ENCODE assay signal across 17 cellular contexts in genomic region chr6:88276331-88276730, GRCh38.
DNase-seq lines count a peak whose midpoint lies in the region; ATAC-seq and TF ChIP-seq lines count a peak whose summit lies in the region.
"Had no signal": no experiment of that assay in that cellular context is flagged by ENCODE, and none has a peak within 500 bp of the region (broad histone marks: within the 10 kb centered on the region; RNA-seq: fewer than 3 reads in every experiment).

No MANE protein-coding gene starts in this region.

- peak overlapping the region; percentile 71 for H3K14ac ChIP-seq in neuronal stem cell (ENCODE audit: low read length)

- no peak overlapping the region for H3K4ac ChIP-seq in neuronal stem cell (ENCODE audit: low read length)

- no peak overlapping the region for H2BK120ac ChIP-seq in neuronal stem cell (ENCODE audit: low read depth, low read length)

- H3K27ac ChIP-seq in neuronal stem cell (replicated peaks; ENCODE audit: low read length): no peak overlapping the region
- H3K27ac ChIP-seq: BLaER1 had no signal

- H3K36me3 ChIP-seq in neuronal stem cell (replicated peaks in 1 of 2; ENCODE audit: control insufficient read depth in 2 of 2, insufficient read depth in 2 of 2, low read length in 2 of 2): peaks cover 0 to 3% of the 10 kb centered on the region in 2 donors
- H3K36me3 ChIP-seq: BE2C, BLaER1 had no signal

- no peak overlapping the region for H3K4me2 ChIP-seq in neuronal stem cell (ENCODE audit: insufficient read depth, low read length, poor library complexity, severe bottlenecking)
- H3K4me2 ChIP-seq: BLaER1 had no signal

- H2BK12ac ChIP-seq in neuronal stem cell (ENCODE audit: low read length): peak overlapping the region; percentile 41

- H3K79me1 ChIP-seq in neuronal stem cell (ENCODE audit: low read depth, low read length): peaks cover 3% of the 10 kb centered on the region

- no peak overlapping the region for H3K27ac Mint-ChIP-seq in stimulated activated naive CD8-positive, alpha-beta T cell treated with anti-CD3 and anti-CD28 coated beads, Interleukin-15, amount 100 ng/mL, for 72 hours
- no peak overlapping the region for H3K27ac Mint-ChIP-seq in Calu3 (ENCODE audit: unreplicated experiment)
- H3K27ac Mint-ChIP-seq: CD4-positive, alpha-beta memory T cell; CD4-positive, CD25-positive, alpha-beta regulatory T cell; CD8-positive, alpha-beta memory T cell had no signal

- peak overlapping the region; percentile 65 for H3K23ac ChIP-seq in neuronal stem cell (ENCODE audit: low read depth, low read length, poor library complexity)

- H4K91ac ChIP-seq in neuronal stem cell (ENCODE audit: low read depth, low read length, poor library complexity): peak overlapping the region; percentile 64

- H3K27me3 Mint-ChIP-seq in stimulated activated naive CD8-positive, alpha-beta T cell treated with anti-CD3 and anti-CD28 coated beads, Interleukin-15, amount 100 ng/mL, for 72 hours: no peaks in the 10 kb centered on the region
- H3K27me3 Mint-ChIP-seq in Calu3 (ENCODE audit: unreplicated experiment): peaks cover 9% of the 10 kb centered on the region
- H3K27me3 Mint-ChIP-seq: CD4-positive, alpha-beta memory T cell had no signal

- H4K8ac ChIP-seq in neuronal stem cell (ENCODE audit: low read depth, low read length): no peak overlapping the region

- H3K18ac ChIP-seq in neuronal stem cell (ENCODE audit: low read length): peak overlapping the region; percentile 80

- peak; percentile 35 for ATAC-seq in stimulated activated naive CD8-positive, alpha-beta T cell treated with anti-CD3 and anti-CD28 coated beads, Interleukin-15, amount 100 ng/mL, for 72 hours
- ATAC-seq in stimulated activated naive CD8-positive, alpha-beta T cell treated with anti-CD3 and anti-CD28 coated beads, Interleukin-15, Interleukin-2, amounts not matched to agents 100 U/mL and 50 U/mL, for 24 hours: no peak

- no peaks in the 10 kb centered on the region for H3K9me3 Mint-ChIP-seq in stimulated activated naive CD8-positive, alpha-beta T cell treated with anti-CD3 and anti-CD28 coated beads, Interleukin-15, amount 100 ng/mL, for 72 hours
- peaks cover 5% of the 10 kb centered on the region for H3K9me3 Mint-ChIP-seq in Calu3 (ENCODE audit: low read depth, unreplicated experiment)

- no peaks in the 10 kb centered on the region for H3K27me3 ChIP-seq in neuronal stem cell (ENCODE audit: control insufficient read depth in 3 of 3, insufficient read depth in 3 of 3, low read depth in 1 of 3, low read length in 3 of 3)
- H3K27me3 ChIP-seq: BE2C, BLaER1 had no signal

- peak overlapping the region; percentile 92 for H2BK15ac ChIP-seq in neuronal stem cell (ENCODE audit: low read length)

- peak overlapping the region; percentile 74 for H2AK5ac ChIP-seq in neuronal stem cell (ENCODE audit: low read depth, low read length)

- TF ChIP-seq CTCF in Calu3 (IDR thresholded peaks at IDR 0.05; ENCODE audit: unreplicated experiment): no peak

- peak overlapping the region; percentile 70 for H3K9ac ChIP-seq in neuronal stem cell (ENCODE audit: low read depth, low read length, poor library complexity)
- H3K9ac ChIP-seq: BLaER1 had no signal

- DNase-seq in stimulated activated naive CD8-positive, alpha-beta T cell treated with anti-CD3 and anti-CD28 coated beads, Interleukin-15, amount 100 ng/mL, for 72 hours: no peak
- no peak for DNase-seq in stimulated activated naive CD8-positive, alpha-beta T cell treated with anti-CD3 and anti-CD28 coated beads, Interleukin-15, Interleukin-2, amounts not matched to agents 100 U/mL and 50 U/mL, for 24 hours
- DNase-seq in neuronal stem cell (ENCODE audit: low spot score) (no peak), amygdala (lab: John Stamatoyannopoulos, UW) (no peak), Calu3 (no peak)
- DNase-seq: 8988T; ACHN; BE2C; C1 segment of cervical spinal cord; CD4-positive, alpha-beta memory T cell; CD4-positive, CD25-positive, alpha-beta regulatory T cell; CD8-positive, alpha-beta memory T cell; COR-L47; DMS79 treated with DMSO at 0.1 percent for 48 hours; GF-D8 had no signal

- H3K9me3 ChIP-seq in neuronal stem cell (replicated peaks in 1 of 2; ENCODE audit: control insufficient read depth in 2 of 2, insufficient read depth in 1 of 2, low read depth in 1 of 2, low read length in 2 of 2): peaks cover 0 to 5% of the 10 kb centered on the region in 2 donors
- H3K9me3 ChIP-seq: BE2C, BLaER1 had no signal

- H2BK5ac ChIP-seq in neuronal stem cell (ENCODE audit: low read length): no peak overlapping the region

- no CpG with 5 or more reads among the region's 14 CpGs for WGBS in neuronal stem cell (ENCODE audit: extremely low coverage in 2 of 2, insufficient read length in 2 of 2, insufficient replicate concordance in 1 of 2), 2 donors

- no peaks in the 10 kb centered on the region for H3K36me3 Mint-ChIP-seq in Calu3 (ENCODE audit: insufficient read depth, unreplicated experiment)
- H3K36me3 Mint-ChIP-seq: CD4-positive, alpha-beta memory T cell; CD4-positive, CD25-positive, alpha-beta regulatory T cell; CD8-positive, alpha-beta memory T cell had no signal

- no peaks in the 10 kb centered on the region for H3K4me1 ChIP-seq in neuronal stem cell (ENCODE audit: control insufficient read depth in 2 of 2, insufficient read depth in 1 of 2, low read depth in 1 of 2, low read length in 2 of 2)
- H3K4me1 ChIP-seq: BE2C, BLaER1 had no signal

- no peak overlapping the region for H3K4me3 Mint-ChIP-seq in stimulated activated naive CD8-positive, alpha-beta T cell treated with anti-CD3 and anti-CD28 coated beads, Interleukin-15, amount 100 ng/mL, for 72 hours
- no peak overlapping the region for H3K4me3 Mint-ChIP-seq in Calu3 (ENCODE audit: low read depth, unreplicated experiment)
- H3K4me3 Mint-ChIP-seq: CD14-positive monocyte; CD4-positive, alpha-beta memory T cell; CD4-positive, CD25-positive, alpha-beta regulatory T cell; CD8-positive, alpha-beta memory T cell had no signal

- no peak overlapping the region for H2AFZ ChIP-seq in neuronal stem cell (ENCODE audit: low read length)

- intact Hi-C loops in Calu3 (cut with micrococcal nuclease; ENCODE audit: unreplicated experiment): no loop called here

- no peak overlapping the region for H3K4me3 ChIP-seq in neuronal stem cell (ENCODE audit: low read length in 2 of 2)
- H3K4me3 ChIP-seq: BLaER1 had no signal

- no TSS peak for BruUV-seq in Calu3 (replicated peaks; lab: Mats Ljungman, UMichigan)

- no peaks in the 10 kb centered on the region for H3K4me1 Mint-ChIP-seq in stimulated activated naive CD8-positive, alpha-beta T cell treated with anti-CD3 and anti-CD28 coated beads, Interleukin-15, amount 100 ng/mL, for 72 hours
- H3K4me1 Mint-ChIP-seq in Calu3 (ENCODE audit: low read depth, unreplicated experiment): no peaks in the 10 kb centered on the region
- H3K4me1 Mint-ChIP-seq: CD14-positive monocyte; CD4-positive, alpha-beta memory T cell; CD4-positive, CD25-positive, alpha-beta regulatory T cell; CD8-positive, alpha-beta memory T cell had no signal

- CTCF ChIA-PET in Calu3 (lab: Charles Lee): no interaction called here
